In the genomic region with DNA sequence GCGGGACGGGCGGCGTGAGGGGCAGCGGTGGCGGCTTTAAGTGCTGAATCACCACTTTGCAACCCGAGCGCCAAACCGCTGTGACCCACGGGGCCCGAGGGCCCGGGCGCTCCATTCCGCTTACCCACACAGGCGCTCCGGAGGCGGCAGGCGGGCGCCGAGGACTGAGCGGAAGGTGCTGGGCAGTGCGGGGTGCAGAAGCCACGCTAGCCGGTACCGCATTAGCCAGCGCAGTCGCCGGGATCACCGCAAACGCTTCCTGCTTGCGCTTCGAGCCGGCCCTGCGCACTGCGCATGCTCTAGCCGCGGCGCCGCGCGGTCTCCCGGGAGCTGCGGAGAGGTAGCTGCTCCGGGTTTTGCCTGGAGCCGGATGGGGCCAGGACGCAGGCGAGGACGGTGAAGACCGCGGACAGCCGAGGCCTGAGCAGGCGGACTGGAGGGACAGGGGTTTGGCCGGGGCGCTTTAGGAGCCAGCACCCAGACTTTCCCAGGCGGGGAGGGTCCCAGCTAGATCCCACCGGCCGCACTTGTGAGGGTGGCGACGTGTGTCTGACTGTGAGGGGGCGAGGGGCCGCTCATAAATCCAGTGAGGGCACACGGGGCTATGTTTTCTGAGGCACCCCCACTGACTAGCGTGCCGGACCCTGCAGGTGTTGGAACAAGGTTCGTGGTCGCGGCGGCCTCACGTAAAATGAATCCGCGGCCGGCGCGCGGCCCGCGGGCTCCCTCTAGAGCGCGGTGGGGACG, we compare ENCODE assay signal across 1 cellular context.
TF ChIP-seq lines count a peak whose summit lies in the region.

IDE (minus strand) TSS at position 296 of the 747 bp plus-strand sequence; CDS start at position 222, 74 bp downstream.

TF ChIP-seq in K562, 482 proteins besides CTCF, POLR2A, EP300 and RAD21 (continued from another document and continues in another):
- no peak for TF ChIP-seq JUND (IDR thresholded peaks at IDR 0.05; ENCODE audit: borderline replicate concordance, low read depth, low read length)
- TF ChIP-seq JUND (tag; IDR thresholded peaks at IDR 0.05; ENCODE audit: borderline replicate concordance, low read depth, low read length), result no peak; the same call in 2 of the 3 replicates
- no peak for TF ChIP-seq ZNF449 (CRISPR knock-in tag; IDR thresholded peaks at IDR 0.05)
- peak; percentile 30 for TF ChIP-seq NEUROD1 (IDR thresholded peaks at IDR 0.05; ENCODE audit: borderline replicate concordance, low read depth, low read length, partially characterized antibody)
- TF ChIP-seq ZNF282 (CRISPR knock-in tag; IDR thresholded peaks at IDR 0.05), result no peak
- no peak for TF ChIP-seq SNIP1 (IDR thresholded peaks at IDR 0.05; ENCODE audit: low read depth)
- no peak for TF ChIP-seq ZSCAN32 (CRISPR knock-in tag; IDR thresholded peaks at IDR 0.05)
- TF ChIP-seq, protein P1, sequence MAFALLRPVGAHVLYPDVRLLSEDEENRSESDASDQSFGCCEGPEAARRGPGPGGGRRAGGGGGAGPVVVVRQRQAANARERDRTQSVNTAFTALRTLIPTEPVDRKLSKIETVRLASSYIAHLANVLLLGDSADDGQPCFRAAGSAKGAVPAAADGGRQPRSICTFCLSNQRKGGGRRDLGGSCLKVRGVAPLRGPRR (CRISPR knock-in tag; IDR thresholded peaks at IDR 0.05), result no peak
- TF ChIP-seq CBX5 (IDR thresholded peaks at IDR 0.05; ENCODE audit: borderline replicate concordance, low read depth), result no peak
- no peak for TF ChIP-seq NCOA2 (IDR thresholded peaks at IDR 0.05; ENCODE audit: partially characterized antibody in 2 of 2)
- TF ChIP-seq ZNF707 (CRISPR knock-in tag; conservative IDR thresholded peaks at IDR 0.05), result no peak
- TF ChIP-seq PHTF2 (CRISPR knock-in tag; IDR thresholded peaks at IDR 0.05), result no peak
- no peak for TF ChIP-seq MTA2 (IDR thresholded peaks at IDR 0.05; ENCODE audit: low read depth)
- peak; percentile 13; the same call in 1 of the 2 replicates for TF ChIP-seq ZNF143 (CRISPR knock-in tag; IDR thresholded peaks at IDR 0.05)
- TF ChIP-seq ZNF395 (CRISPR knock-in tag; IDR thresholded peaks at IDR 0.05), result no peak
- no peak for TF ChIP-seq SAP30 (IDR thresholded peaks at IDR 0.05; ENCODE audit: borderline replicate concordance, insufficient read depth, low read depth, low read length, poor library complexity, severe bottlenecking)
- no peak for TF ChIP-seq ZFPM2 (CRISPR knock-in tag; IDR thresholded peaks at IDR 0.05)
- no peak for TF ChIP-seq DLX4 (CRISPR knock-in tag; IDR thresholded peaks at IDR 0.05)
- TF ChIP-seq, protein P2, sequence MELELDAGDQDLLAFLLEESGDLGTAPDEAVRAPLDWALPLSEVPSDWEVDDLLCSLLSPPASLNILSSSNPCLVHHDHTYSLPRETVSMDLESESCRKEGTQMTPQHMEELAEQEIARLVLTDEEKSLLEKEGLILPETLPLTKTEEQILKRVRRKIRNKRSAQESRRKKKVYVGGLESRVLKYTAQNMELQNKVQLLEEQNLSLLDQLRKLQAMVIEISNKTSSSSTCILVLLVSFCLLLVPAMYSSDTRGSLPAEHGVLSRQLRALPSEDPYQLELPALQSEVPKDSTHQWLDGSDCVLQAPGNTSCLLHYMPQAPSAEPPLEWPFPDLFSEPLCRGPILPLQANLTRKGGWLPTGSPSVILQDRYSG (tag; conservative IDR thresholded peaks at IDR 0.05; ENCODE audit: low read depth), result no peak
- TF ChIP-seq HNRNPLL (IDR thresholded peaks at IDR 0.05; ENCODE audit: low read depth, low read length, poor library complexity, severe bottlenecking), result peak; percentile 82
- TF ChIP-seq, protein P3, sequence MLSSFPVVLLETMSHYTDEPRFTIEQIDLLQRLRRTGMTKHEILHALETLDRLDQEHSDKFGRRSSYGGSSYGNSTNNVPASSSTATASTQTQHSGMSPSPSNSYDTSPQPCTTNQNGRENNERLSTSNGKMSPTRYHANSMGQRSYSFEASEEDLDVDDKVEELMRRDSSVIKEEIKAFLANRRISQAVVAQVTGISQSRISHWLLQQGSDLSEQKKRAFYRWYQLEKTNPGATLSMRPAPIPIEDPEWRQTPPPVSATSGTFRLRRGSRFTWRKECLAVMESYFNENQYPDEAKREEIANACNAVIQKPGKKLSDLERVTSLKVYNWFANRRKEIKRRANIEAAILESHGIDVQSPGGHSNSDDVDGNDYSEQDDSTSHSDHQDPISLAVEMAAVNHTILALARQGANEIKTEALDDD (IDR thresholded peaks at IDR 0.05), result no peak
- TF ChIP-seq, protein P4, sequence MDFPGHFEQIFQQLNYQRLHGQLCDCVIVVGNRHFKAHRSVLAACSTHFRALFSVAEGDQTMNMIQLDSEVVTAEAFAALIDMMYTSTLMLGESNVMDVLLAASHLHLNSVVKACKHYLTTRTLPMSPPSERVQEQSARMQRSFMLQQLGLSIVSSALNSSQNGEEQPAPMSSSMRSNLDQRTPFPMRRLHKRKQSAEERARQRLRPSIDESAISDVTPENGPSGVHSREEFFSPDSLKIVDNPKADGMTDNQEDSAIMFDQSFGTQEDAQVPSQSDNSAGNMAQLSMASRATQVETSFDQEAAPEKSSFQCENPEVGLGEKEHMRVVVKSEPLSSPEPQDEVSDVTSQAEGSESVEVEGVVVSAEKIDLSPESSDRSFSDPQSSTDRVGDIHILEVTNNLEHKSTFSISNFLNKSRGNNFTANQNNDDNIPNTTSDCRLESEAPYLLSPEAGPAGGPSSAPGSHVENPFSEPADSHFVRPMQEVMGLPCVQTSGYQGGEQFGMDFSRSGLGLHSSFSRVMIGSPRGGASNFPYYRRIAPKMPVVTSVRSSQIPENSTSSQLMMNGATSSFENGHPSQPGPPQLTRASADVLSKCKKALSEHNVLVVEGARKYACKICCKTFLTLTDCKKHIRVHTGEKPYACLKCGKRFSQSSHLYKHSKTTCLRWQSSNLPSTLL (IDR thresholded peaks at IDR 0.05), result no peak
- no peak for TF ChIP-seq LEF1 (IDR thresholded peaks at IDR 0.05)
- TF ChIP-seq, protein P5, sequence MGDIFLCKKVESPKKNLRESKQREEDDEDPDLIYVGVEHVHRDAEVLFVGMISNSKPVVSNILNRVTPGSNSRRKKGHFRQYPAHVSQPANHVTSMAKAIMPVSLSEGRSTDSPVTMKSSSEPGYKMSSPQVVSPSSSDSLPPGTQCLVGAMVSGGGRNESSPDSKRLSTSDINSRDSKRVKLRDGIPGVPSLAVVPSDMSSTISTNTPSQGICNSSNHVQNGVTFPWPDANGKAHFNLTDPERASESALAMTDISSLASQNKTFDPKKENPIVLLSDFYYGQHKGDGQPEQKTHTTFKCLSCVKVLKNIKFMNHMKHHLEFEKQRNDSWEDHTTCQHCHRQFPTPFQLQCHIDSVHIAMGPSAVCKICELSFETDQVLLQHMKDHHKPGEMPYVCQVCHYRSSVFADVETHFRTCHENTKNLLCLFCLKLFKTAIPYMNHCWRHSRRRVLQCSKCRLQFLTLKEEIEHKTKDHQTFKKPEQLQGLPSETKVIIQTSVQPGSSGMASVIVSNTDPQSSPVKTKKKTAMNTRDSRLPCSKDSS (IDR thresholded peaks at IDR 0.05; ENCODE audit: low read depth, partially characterized antibody), result no peak
- peak; percentile 97 for TF ChIP-seq ZNF316 (IDR thresholded peaks at IDR 0.05)
- TF ChIP-seq ELF2 (CRISPR knock-in tag; IDR thresholded peaks at IDR 0.05), result no peak
- TF ChIP-seq TFE3 (CRISPR knock-in tag; IDR thresholded peaks at IDR 0.05), result no peak
- TF ChIP-seq ZBTB1 (CRISPR knock-in tag; IDR thresholded peaks at IDR 0.05; ENCODE audit: borderline replicate concordance, low read depth), result peak; percentile 99
- no peak for TF ChIP-seq ZNF165 (CRISPR knock-in tag; IDR thresholded peaks at IDR 0.05; ENCODE audit: borderline replicate concordance)
- TF ChIP-seq HSF4 (CRISPR knock-in tag; IDR thresholded peaks at IDR 0.05; ENCODE audit: borderline replicate concordance), result no peak
- TF ChIP-seq, protein P6, sequence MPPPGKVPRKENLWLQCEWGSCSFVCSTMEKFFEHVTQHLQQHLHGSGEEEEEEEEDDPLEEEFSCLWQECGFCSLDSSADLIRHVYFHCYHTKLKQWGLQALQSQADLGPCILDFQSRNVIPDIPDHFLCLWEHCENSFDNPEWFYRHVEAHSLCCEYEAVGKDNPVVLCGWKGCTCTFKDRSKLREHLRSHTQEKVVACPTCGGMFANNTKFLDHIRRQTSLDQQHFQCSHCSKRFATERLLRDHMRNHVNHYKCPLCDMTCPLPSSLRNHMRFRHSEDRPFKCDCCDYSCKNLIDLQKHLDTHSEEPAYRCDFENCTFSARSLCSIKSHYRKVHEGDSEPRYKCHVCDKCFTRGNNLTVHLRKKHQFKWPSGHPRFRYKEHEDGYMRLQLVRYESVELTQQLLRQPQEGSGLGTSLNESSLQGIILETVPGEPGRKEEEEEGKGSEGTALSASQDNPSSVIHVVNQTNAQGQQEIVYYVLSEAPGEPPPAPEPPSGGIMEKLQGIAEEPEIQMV (tag; conservative IDR thresholded peaks at IDR 0.05; ENCODE audit: low read depth), result no peak
- TF ChIP-seq TEAD1 (CRISPR knock-in tag; IDR thresholded peaks at IDR 0.05), result no peak; a peak in 1 of 4 replicates
- peak; percentile 67; the same call in 1 of the 2 replicates for TF ChIP-seq ETV5 (CRISPR knock-in tag; IDR thresholded peaks at IDR 0.05; ENCODE audit: low read depth)
- no peak for TF ChIP-seq NELFE (IDR thresholded peaks at IDR 0.05; ENCODE audit: insufficient read depth, insufficient read length)
- TF ChIP-seq BRCA1 (IDR thresholded peaks at IDR 0.05), result no peak
- TF ChIP-seq BRCA1 (CRISPR knock-in tag; IDR thresholded peaks at IDR 0.05), result no peak
- no peak for TF ChIP-seq TCF7 (IDR thresholded peaks at IDR 0.05; ENCODE audit: borderline replicate concordance)
- TF ChIP-seq FOXP4 (CRISPR knock-in tag; IDR thresholded peaks at IDR 0.05; ENCODE audit: borderline replicate concordance), result peak; percentile 77; the same call in 1 of the 2 replicates
- no peak for TF ChIP-seq E2F3 (CRISPR knock-in tag; IDR thresholded peaks at IDR 0.05)
- TF ChIP-seq ZHX1 (conservative IDR thresholded peaks at IDR 0.05; ENCODE audit: low read length), result no peak
